In the genomic region with DNA sequence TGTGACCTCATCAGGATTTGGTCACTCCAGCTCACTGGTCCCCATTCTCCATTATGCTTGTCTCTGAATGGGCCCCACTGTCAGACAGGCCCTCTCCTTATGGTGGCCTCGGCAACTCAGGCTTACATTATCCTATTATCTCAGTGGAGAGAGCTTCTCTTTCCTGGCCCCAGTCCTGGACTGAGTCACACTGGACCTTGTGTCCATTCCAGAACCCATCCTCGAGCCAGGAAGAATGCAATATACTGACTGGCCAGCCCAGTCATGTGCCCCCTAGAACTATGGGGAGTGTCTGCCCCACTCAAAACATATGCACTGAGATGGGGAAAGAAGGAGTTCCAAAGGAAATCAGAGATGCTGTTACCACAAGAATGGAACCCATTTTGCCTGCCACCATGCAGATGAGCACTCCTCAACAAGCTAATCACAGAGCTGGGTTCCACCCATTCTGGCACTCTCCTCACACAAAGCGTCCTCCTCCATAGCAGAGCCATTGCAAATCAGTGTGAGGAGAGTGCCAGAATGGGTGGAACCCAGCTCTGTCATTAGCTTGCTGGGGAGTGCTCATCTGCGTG, we compare ENCODE assay signal across 30 cellular contexts.
DNase-seq lines count a peak whose midpoint lies in the region; ATAC-seq and TF ChIP-seq lines count a peak whose summit lies in the region.
"Had no signal": no experiment of that assay in that cellular context is flagged by ENCODE, and none has a peak within 500 bp of the region (broad histone marks: within the 10 kb centered on the region; RNA-seq: fewer than 3 reads in every experiment).

No MANE protein-coding gene starts in this region.

- TF ChIP-seq CTCF in fibroblast of pulmonary artery (IDR thresholded peaks at IDR 0.05; ENCODE audit: low read length, missing control alignments): no peak

- no peak overlapping the region for H3K4me3 ChIP-seq in fibroblast of pulmonary artery (replicated peaks; ENCODE audit: low read depth, low read length)
- H3K4me3 ChIP-seq: adrenal gland, BLaER1, cardiac muscle cell, gastrocnemius medialis, K562, right atrium auricular region had no signal

- DNase-seq in AG08396 (ENCODE audit: low spot score): peak; percentile 31
- DNase-seq in RPMI7951 (ENCODE audit: low read depth): peak; percentile 60
- DNase-seq in fibroblast of pulmonary artery (ENCODE audit: low read depth): peak; percentile 18
- peak; percentile 56 for DNase-seq in middle frontal gyrus (ENCODE audit: extremely low spot score, low spot score)
- DNase-seq in NK-92 treated with Interleukin-12 subunit alpha and Interleukin-12 subunit beta, amount 100 ng/mL, for 24 hours (lab: John Stamatoyannopoulos, UW): no peak
- no peak for DNase-seq in NCI-H1694 treated with DMSO at 0.1 percent for 48 hours (lab: John Stamatoyannopoulos, UW)
- DNase-seq in T-helper 1 cell: no peak
- DNase-seq: 8988T; activated CD4-positive, alpha-beta T cell treated with anti-CD3 and anti-CD28 coated beads, Interleukin-2, amount 50 U/mL, for 4 hours; activated CD8-positive, alpha-beta memory T cell treated with anti-CD3 and anti-CD28 coated beads, Interleukin-2, amount 50 U/mL, for 4 hours; dermis blood vessel endothelial cell; gastrocnemius medialis; H9; kidney glomerular epithelial cell; MM.1S; naive B cell; NCI-H1417 treated with DMSO at 0.1 percent for 48 hours; NCI-H2107; NCI-H510A treated with DMSO at 0.1 percent for 48 hours; SK-N-SH; stimulated activated CD4-positive, alpha-beta T cell treated with anti-CD3 and anti-CD28 coated beads, Interleukin-12 subunit alpha, Interleukin-12 subunit beta, amount 100 ng/mL, for 4 hours; stimulated activated naive CD8-positive, alpha-beta T cell treated with anti-CD3 and anti-CD28 coated beads, Interleukin-15, amount 100 ng/mL, for 72 hours; T-helper 9 cell had no signal

- ATAC-seq in GM18873 (IDR thresholded peaks at IDR 0.05; ENCODE audit: low FRiP score, unreplicated experiment): no peak
- ATAC-seq: gastrocnemius medialis; K562; stimulated activated naive CD8-positive, alpha-beta T cell treated with anti-CD3 and anti-CD28 coated beads, Interleukin-15, amount 100 ng/mL, for 72 hours; WTC11 had no signal

Comparison
In these comparisons a context has a peak if more than half of its experiments do, and no peak if none do; other contexts are left out.
1. DNase-seq: peak in AG08396 (single experiment), RPMI7951 (single experiment), fibroblast of pulmonary artery (single experiment) and middle frontal gyrus (single experiment); none in NK-92 treated with Interleukin-12 subunit alpha and Interleukin-12 subunit beta, amount 100 ng/mL, for 24 hours (single experiment), NCI-H1694 treated with DMSO at 0.1 percent for 48 hours (single experiment) and T-helper 1 cell (0 of 5).